ENCODE assay signal across 17 cellular contexts in genomic region chr3:52068055-52068704, GRCh38. TPM values are rescaled to one million over a fixed set of nuclear protein-coding genes. Genes with fewer than 3 reads are reported as not detected.
DNase-seq lines count a peak whose midpoint lies in the region; TF ChIP-seq lines count a peak whose summit lies in the region.
"Had no signal": no experiment of that assay in that cellular context is flagged by ENCODE, and none has a peak within 500 bp of the region (broad histone marks: within the 10 kb centered on the region; RNA-seq: fewer than 3 reads in every experiment).

No MANE protein-coding gene starts in this region.

- peaks cover 9% of the 10 kb centered on the region for H3K27me3 Mint-ChIP-seq in brain
- H3K27me3 Mint-ChIP-seq in activated naive CD4-positive, alpha-beta T cell treated with anti-CD3 and anti-CD28 coated beads for 36 hours (ENCODE audit: low read depth), result no peaks in the 10 kb centered on the region

- H3K27me3 ChIP-seq in uterus (no peaks in the 10 kb centered on the region), transverse colon (no peaks in the 10 kb centered on the region)
- H3K27me3 ChIP-seq: foreskin keratinocyte had no signal

- H3K9me3 ChIP-seq in uterus (no peaks in the 10 kb centered on the region), transverse colon (no peaks in the 10 kb centered on the region)

- 84 to 88% methylated on average over 3 to 12 of the region's 14 CpGs for WGBS in transverse colon (ENCODE audit: low coverage in 1 of 2), 2 donors

- DNase-seq in KBM-7, result peak; percentile 19
- peak; percentile 91 for DNase-seq in left kidney (ENCODE audit: low read depth, low spot score)
- peak in 1 of 2 donors; percentile 58 for DNase-seq in uterus
- DNase-seq in transverse colon, result no peak
- DNase-seq in activated naive CD4-positive, alpha-beta T cell treated with anti-CD3 and anti-CD28 coated beads for 36 hours, result no peak
- no peak for DNase-seq in NCI-H1092 (lab: John Stamatoyannopoulos, UW)
- DNase-seq: activated CD4-positive, alpha-beta T cell treated with anti-CD3 and anti-CD28 coated beads for 48 hours; activated effector memory CD4-positive, alpha-beta T cell treated with Interleukin-2 at 50 U/mL for 16 hours; C1 segment of cervical spinal cord; foreskin keratinocyte; GDM1; NCI-H1417; NCI-H526 treated with DMSO at 0.1 percent for 48 hours; Right ventricle myocardium superior; stimulated activated CD4-positive, alpha-beta T cell treated with anti-CD3 and anti-CD28 coated beads, Interleukin-15, amount 100 ng/mL, for 24 hours; T-helper 1 cell had no signal

- TF ChIP-seq CTCF in brain (conservative IDR thresholded peaks at IDR 0.05) (no peak), uterus (IDR thresholded peaks at IDR 0.05) (no peak), transverse colon (IDR thresholded peaks at IDR 0.05) (no peak)

- in situ Hi-C loops in KBM-7 (cut with MboI; ENCODE audit: low pct_unique_long_range_greater_than_20kb, low sequenced_read_pairs), result no loop called here
- in situ Hi-C loops in transverse colon (cut with MboI; ENCODE audit: low pct_ligation_motif_present in 1 of 4, low pct_unique_long_range_greater_than_20kb in 1 of 4, low sequenced_read_pairs in 3 of 4), result no loop called here

- no peak overlapping the region for H3K4me3 ChIP-seq in uterus
- H3K4me3 ChIP-seq in transverse colon, result no peak overlapping the region

- TF ChIP-seq POLR2A in uterus (IDR thresholded peaks at IDR 0.05), result no peak
- TF ChIP-seq POLR2A in transverse colon (IDR thresholded peaks at IDR 0.05), result no peak

- no peak for TF ChIP-seq EP300 in transverse colon (IDR thresholded peaks at IDR 0.05; ENCODE audit: low read depth)

- H3K4me3 Mint-ChIP-seq in brain, result peak overlapping the region in 1 of 5 experiments; percentile 35
- H3K4me3 Mint-ChIP-seq in activated naive CD4-positive, alpha-beta T cell treated with anti-CD3 and anti-CD28 coated beads for 36 hours, result no peak overlapping the region

- H3K9me3 Mint-ChIP-seq in brain, result peaks cover 0 to 8% (median 0%) of the 10 kb centered on the region in 5 experiments
- no peaks in the 10 kb centered on the region for H3K9me3 Mint-ChIP-seq in activated naive CD4-positive, alpha-beta T cell treated with anti-CD3 and anti-CD28 coated beads for 36 hours

- H3K36me3 ChIP-seq in uterus (no peaks in the 10 kb centered on the region), transverse colon (no peaks in the 10 kb centered on the region)

- no peaks in the 10 kb centered on the region for H3K4me1 ChIP-seq in uterus
- H3K4me1 ChIP-seq in transverse colon, result peaks cover 0 to 12% (median 0%) of the 10 kb centered on the region in 4 donors

- H3K4me1 Mint-ChIP-seq in brain, result peaks cover 24% of the 10 kb centered on the region
- no peaks in the 10 kb centered on the region for H3K4me1 Mint-ChIP-seq in activated naive CD4-positive, alpha-beta T cell treated with anti-CD3 and anti-CD28 coated beads for 36 hours (ENCODE audit: low read depth)

- H3K36me3 Mint-ChIP-seq in brain, result no peaks in the 10 kb centered on the region
- no peaks in the 10 kb centered on the region for H3K36me3 Mint-ChIP-seq in activated naive CD4-positive, alpha-beta T cell treated with anti-CD3 and anti-CD28 coated beads for 36 hours (ENCODE audit: low read depth)

- H3K27ac ChIP-seq in uterus (peak overlapping the region; percentile 69 to 74), transverse colon (no peak overlapping the region)
- H3K27ac ChIP-seq: foreskin keratinocyte had no signal

- intact Hi-C loops in uterus (cut with DNase I; ENCODE audit: low total_unique reads) (no loop called here), transverse colon (cut with DNase I; ENCODE audit: low total_unique reads) (no loop called here)
- intact Hi-C loops in activated naive CD4-positive, alpha-beta T cell treated with anti-CD3 and anti-CD28 coated beads for 36 hours (cut with micrococcal nuclease), result no loop called here

- peak overlapping the region in 3 of 5 experiments; percentile 60 to 82 (median 62) for H3K27ac Mint-ChIP-seq in brain
- no peak overlapping the region for H3K27ac Mint-ChIP-seq in activated naive CD4-positive, alpha-beta T cell treated with anti-CD3 and anti-CD28 coated beads for 36 hours

- CTCF ChIA-PET in activated naive CD4-positive, alpha-beta T cell treated with anti-CD3 and anti-CD28 coated beads for 36 hours (lab: Charles Lee), result no interaction called here

RNA-seq across cellular contexts. Expression of gene DUSP7, which starts 11.8 kb away (rescaled TPM):
- 15.2 TPM for polyA plus RNA-seq in brain (ENCODE audit: insufficient read depth, low read depth, low replicate concordance)
- total RNA-seq in uterus (10 to 100 TPM in 3 of 4 donors, 1 to 10 TPM in 1; 5.6 to 39.1 (median 12.3) TPM), transverse colon (1 to 10 TPM; 2.2 to 8.2 (median 6.2) TPM)
- total RNA-seq in activated naive CD4-positive, alpha-beta T cell treated with anti-CD3 and anti-CD28 coated beads for 36 hours, result 1 to 10 TPM; 8.2 to 9.1 TPM

Comparison
In these comparisons a context has a peak if more than half of its experiments do, and no peak if none do; other contexts are left out.
1. DNase-seq: peak in KBM-7 (single experiment) and left kidney (single experiment); none in transverse colon (single experiment), activated naive CD4-positive, alpha-beta T cell treated with anti-CD3 and anti-CD28 coated beads for 36 hours (single experiment) and NCI-H1092 (single experiment).
2. H3K27ac ChIP-seq: peak in uterus (2 of 2); none in transverse colon (0 of 4).